Comparison of ENCODE assay signal across 24 cellular contexts in genomic region chr6:2429460-2429859, GRCh38.
DNase-seq lines count a peak whose midpoint lies in the region; ATAC-seq and TF ChIP-seq lines count a peak whose summit lies in the region.
"Had no signal": no experiment of that assay in that cellular context is flagged by ENCODE, and none has a peak within 500 bp of the region (broad histone marks: within the 10 kb centered on the region; RNA-seq: fewer than 3 reads in every experiment).

No MANE protein-coding gene starts in this region.

- intact Hi-C loops in left colon (cut with DNase I, micrococcal nuclease): no loop called here

- ATAC-seq in esophagus mucosa (peak; percentile 68), left colon (peak; percentile 77), HG02610 (IDR thresholded peaks at IDR 0.05; ENCODE audit: unreplicated experiment) (no peak), foreskin keratinocyte (no peak), GM18502 (IDR thresholded peaks at IDR 0.05; ENCODE audit: poor library complexity, unreplicated experiment) (no peak)
- ATAC-seq: activated CD4-positive, alpha-beta T cell treated with anti-CD3 and anti-CD28 coated beads for 36 hours; CD8-positive, alpha-beta T cell; effector memory CD8-positive, alpha-beta T cell; lower lobe of right lung; Panc1; stimulated activated memory B cell treated with anti-CD40 and anti-IgM and Interleukin-4, amounts not matched to agents 10 μg/mL and 1 μg/mL and 100 μg/mL, for 72 hours had no signal

- no peak overlapping the region for H3K4me3 ChIP-seq in AG10803 (ENCODE audit: low read length)
- H3K4me3 ChIP-seq: lower lobe of right lung, prostate gland, SJCRH30 had no signal

- DNase-seq in AG10803 (ENCODE audit: low read depth) (peak; percentile 51), M059J (ENCODE audit: low read depth) (peak; percentile 54), left colon (no peak), GM03348 (ENCODE audit: low spot score) (no peak), foreskin keratinocyte (no peak)
- DNase-seq: activated CD4-positive, alpha-beta T cell treated with anti-CD3 and anti-CD28 coated beads for 36 hours; activated naive CD4-positive, alpha-beta T cell treated with anti-CD3 and anti-CD28 coated beads, Interleukin-2, amount 50 U/mL, for 16 hours; CD8-positive, alpha-beta T cell; effector memory CD8-positive, alpha-beta T cell; GOT3; immature natural killer cell; KBM-7; lower lobe of right lung; NCI-H146; NCI-H510A treated with DMSO at 0.1 percent for 48 hours; NK-92 treated with Interleukin-12 subunit alpha and Interleukin-12 subunit beta, amount 100 ng/mL, for 24 hours; SJCRH30; stimulated activated CD4-positive, alpha-beta T cell treated with anti-CD3 and anti-CD28 coated beads, Interleukin-2, amount 100 ng/mL, for 24 hours had no signal

- H3K27ac ChIP-seq in foreskin keratinocyte: no peak overlapping the region
- H3K27ac ChIP-seq: lower lobe of right lung, prostate gland, SJCRH30 had no signal

- peaks cover 4% of the 10 kb centered on the region for H3K27me3 ChIP-seq in foreskin keratinocyte
- H3K27me3 ChIP-seq: SJCRH30 had no signal

- TF ChIP-seq CTCF in AG10803 (conservative IDR thresholded peaks at IDR 0.05; ENCODE audit: low read length): no peak
- TF ChIP-seq CTCF in foreskin keratinocyte (conservative IDR thresholded peaks at IDR 0.05): no peak

- peaks cover 21% of the 10 kb centered on the region for H3K4me1 ChIP-seq in foreskin keratinocyte
- H3K4me1 ChIP-seq: lower lobe of right lung, prostate gland had no signal

Comparison
In these comparisons a context has a peak if more than half of its experiments do, and no peak if none do; other contexts are left out.
1. DNase-seq: peak in AG10803 (single experiment) and M059J (single experiment); none in left colon (0 of 2), GM03348 (single experiment) and foreskin keratinocyte (0 of 2).
2. ATAC-seq: peak in esophagus mucosa (single experiment) and left colon (single experiment); none in HG02610 (single experiment), foreskin keratinocyte (single experiment) and GM18502 (single experiment).